14 cellular contexts compared by ENCODE assay signal in genomic region chrX:22616867-22617266, GRCh38.
A peak's percentile ranks its signal among the peaks of the same experiment; 100 is the strongest.
DNase-seq lines count a peak whose midpoint lies in the region; ATAC-seq and TF ChIP-seq lines count a peak whose summit lies in the region.
"Had no signal": no experiment of that assay in that cellular context is flagged by ENCODE, and none has a peak within 500 bp of the region (broad histone marks: within the 10 kb centered on the region; RNA-seq: fewer than 3 reads in every experiment).

No MANE protein-coding gene starts in this region.

- H3K27me3 ChIP-seq in left lung (no peaks in the 10 kb centered on the region), upper lobe of right lung (no peaks in the 10 kb centered on the region)

- H3K9me3 ChIP-seq in left lung (no peaks in the 10 kb centered on the region), upper lobe of right lung (no peaks in the 10 kb centered on the region)

- H3K4me3 ChIP-seq in left lung = no peak overlapping the region
- no peak overlapping the region for H3K4me3 ChIP-seq in upper lobe of right lung
- H3K4me3 ChIP-seq: GM23338 had no signal

- H3K27ac ChIP-seq in left lung (no peak overlapping the region), upper lobe of right lung (no peak overlapping the region)

- peak; percentile 83 for ATAC-seq in left lung
- peak; percentile 59 for ATAC-seq in upper lobe of right lung
- no peak for ATAC-seq in HG03039 (IDR thresholded peaks at IDR 0.05; ENCODE audit: unreplicated experiment)
- no peak for ATAC-seq in HG02642 (IDR thresholded peaks at IDR 0.05; ENCODE audit: poor library complexity, unreplicated experiment)
- ATAC-seq: GM23338, HCT116 had no signal

- DNase-seq in DMS53 (lab: John Stamatoyannopoulos, UW) (peak; percentile 52), DMS53 treated with DMSO at 0.1 percent for 48 hours (lab: John Stamatoyannopoulos, UW; ENCODE audit: unreplicated experiment) (peak; percentile 0), left lung (no peak), upper lobe of right lung (no peak)
- DNase-seq: C1 segment of cervical spinal cord; Calu3; CD4-positive, alpha-beta memory T cell; COR-L47; DMS79 treated with DMSO at 0.1 percent for 48 hours; H9 had no signal

- H3K36me3 ChIP-seq in left lung = no peaks in the 10 kb centered on the region
- no peaks in the 10 kb centered on the region for H3K36me3 ChIP-seq in upper lobe of right lung

- intact Hi-C loops in left lung (cut with DNase I) (no loop called here), upper lobe of right lung (cut with DNase I) (no loop called here)

- TF ChIP-seq CTCF in left lung (IDR thresholded peaks at IDR 0.05) (no peak), upper lobe of right lung (IDR thresholded peaks at IDR 0.05) (no peak)

- H3K4me1 ChIP-seq in left lung (no peaks in the 10 kb centered on the region), upper lobe of right lung (no peaks in the 10 kb centered on the region)

Comparison
In these comparisons a context has a peak if more than half of its experiments do, and no peak if none do; other contexts are left out.
1. DNase-seq: peak in DMS53 (single experiment) and DMS53 treated with DMSO at 0.1 percent for 48 hours (single experiment); none in left lung (0 of 2) and upper lobe of right lung (single experiment).
2. ATAC-seq: peak in left lung (single experiment) and upper lobe of right lung (single experiment); none in HG03039 (single experiment) and HG02642 (single experiment).